8 cellular contexts compared by ENCODE assay signal in the genomic region with DNA sequence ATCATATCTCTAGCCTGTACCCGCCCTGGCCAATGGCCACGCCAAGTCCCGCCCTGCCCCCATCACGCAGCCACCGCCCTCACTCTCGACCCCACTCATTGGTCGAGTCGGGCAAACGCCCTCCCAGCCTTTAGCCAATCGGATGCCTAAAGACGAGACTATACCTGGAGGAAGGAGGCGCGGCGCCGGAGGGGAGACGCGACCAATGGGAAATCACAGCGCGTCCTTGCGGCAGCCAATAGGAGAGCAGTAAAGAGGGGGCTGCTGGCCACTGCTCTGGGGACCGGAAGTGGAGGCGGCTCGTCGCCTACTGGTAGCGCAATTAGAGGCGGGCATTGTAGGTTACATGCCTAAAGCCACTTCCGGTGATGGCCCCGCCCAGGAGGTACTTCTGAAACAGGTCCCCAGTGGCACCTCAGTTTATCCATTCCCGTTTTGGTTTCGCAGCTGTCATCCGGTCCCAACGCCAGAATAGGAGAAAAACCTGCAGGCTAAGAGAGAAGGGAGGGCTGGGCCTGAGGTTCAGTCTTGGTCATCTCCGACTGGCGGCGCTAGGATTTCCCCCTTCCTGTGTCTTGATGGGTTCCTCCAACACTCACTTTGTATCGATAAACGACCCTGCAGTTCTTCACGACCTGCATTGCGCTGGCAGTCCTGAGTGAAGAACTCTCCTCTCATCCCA. TPM values are rescaled to one million over a fixed set of nuclear protein-coding genes. Genes with fewer than 3 reads are reported as not detected.
DNase-seq lines count a peak whose midpoint lies in the region; ATAC-seq and TF ChIP-seq lines count a peak whose summit lies in the region.

No MANE protein-coding gene starts in this region.

- no peaks in the 10 kb centered on the region for H3K79me2 ChIP-seq in mesendoderm (ENCODE audit: control insufficient read depth, insufficient read depth, low read length)

- H2BK120ac ChIP-seq in mesendoderm (ENCODE audit: low read depth, low read length), result no peak overlapping the region

- peak; percentile 78 for ATAC-seq in GM21423 (IDR thresholded peaks at IDR 0.05; ENCODE audit: unreplicated experiment)

- no peaks in the 10 kb centered on the region for H3K9me3 Mint-ChIP-seq in Calu3 (ENCODE audit: low read depth, unreplicated experiment)
- H3K9me3 Mint-ChIP-seq in endodermal cell, result no peaks in the 10 kb centered on the region

- peak overlapping the region; percentile 59 for H3K9ac ChIP-seq in HUES48 (ENCODE audit: low read depth, low read length)
- H3K9ac ChIP-seq in NT2/D1 (ENCODE audit: insufficient read length, low read depth), result peak overlapping the region; percentile 83
- H3K9ac ChIP-seq in endodermal cell (ENCODE audit: extremely low read depth, low read length, poor library complexity, severe bottlenecking), result peak overlapping the region; percentile 70
- peak overlapping the region; percentile 85 for H3K9ac ChIP-seq in mesendoderm (ENCODE audit: low read length)

- BruUV-seq in Calu3 (replicated peaks; lab: Mats Ljungman, UMichigan), result no TSS peak

- peak overlapping the region; percentile 89 for H3K27ac ChIP-seq in HUES48 (ENCODE audit: low read depth, low read length)
- peak overlapping the region; percentile 67 for H3K27ac ChIP-seq in endodermal cell (ENCODE audit: low read depth, low read length)
- peak overlapping the region; percentile 19 for H3K27ac ChIP-seq in mesendoderm (ENCODE audit: low read depth, low read length)

- no peak overlapping the region for H4K5ac ChIP-seq in mesendoderm (ENCODE audit: low read length)

- no peak for TF ChIP-seq CTCF in Calu3 (IDR thresholded peaks at IDR 0.05; ENCODE audit: unreplicated experiment)
- TF ChIP-seq CTCF in endodermal cell (conservative IDR thresholded peaks at IDR 0.05), result no peak

- H3K79me1 ChIP-seq in mesendoderm (ENCODE audit: low read length), result peaks cover 6% of the 10 kb centered on the region

- H3K9me3 ChIP-seq in HUES48 (ENCODE audit: control insufficient read depth, insufficient read depth, low read length) (no peaks in the 10 kb centered on the region), NT2/D1 (ENCODE audit: insufficient read depth, low read length) (no peaks in the 10 kb centered on the region), endodermal cell (ENCODE audit: control insufficient read depth, low read length) (no peaks in the 10 kb centered on the region)

- H3K4me3 Mint-ChIP-seq in Calu3 (ENCODE audit: low read depth, unreplicated experiment), result peak overlapping the region; percentile 85
- H3K4me3 Mint-ChIP-seq in endodermal cell, result peak overlapping the region; percentile 94

- H4K8ac ChIP-seq in mesendoderm (ENCODE audit: low read depth, low read length), result peak overlapping the region; percentile 60

- H3K56ac ChIP-seq in mesendoderm (ENCODE audit: low read length), result peak overlapping the region; percentile 89

- H3K4me1 ChIP-seq in HUES48 (ENCODE audit: control insufficient read depth, insufficient read depth, low read length) (peaks cover 21% of the 10 kb centered on the region), NT2/D1 (ENCODE audit: insufficient read depth, insufficient read length) (peaks cover 8% of the 10 kb centered on the region), endodermal cell (ENCODE audit: control insufficient read depth, insufficient read depth, low read length) (no peaks in the 10 kb centered on the region), mesendoderm (ENCODE audit: control insufficient read depth, low read depth, low read length) (peaks cover 4% of the 10 kb centered on the region)

- no peak overlapping the region for H2BK5ac ChIP-seq in mesendoderm (ENCODE audit: low read length)

- peaks cover 26% of the 10 kb centered on the region for H3K4me1 Mint-ChIP-seq in Calu3 (ENCODE audit: low read depth, unreplicated experiment)
- peaks cover 22% of the 10 kb centered on the region for H3K4me1 Mint-ChIP-seq in endodermal cell

- intact Hi-C loops in Calu3 (cut with micrococcal nuclease; ENCODE audit: unreplicated experiment), result loop anchor here (2.0 to 5.0 kb wide), 3 partner anchors 114 to 487 kb away; no protein-coding TSS in a partner anchor

- no peak overlapping the region for H2AK5ac ChIP-seq in mesendoderm (ENCODE audit: low read length)

- H3K4me2 ChIP-seq in mesendoderm (ENCODE audit: low read length), result peak overlapping the region; percentile 81

- H3K27me3 ChIP-seq in HUES48 (ENCODE audit: control insufficient read depth, insufficient read depth, low read length) (no peaks in the 10 kb centered on the region), NT2/D1 (ENCODE audit: insufficient read depth, insufficient read length) (no peaks in the 10 kb centered on the region), endodermal cell (ENCODE audit: control insufficient read depth, insufficient read depth, low read length, poor library complexity, severe bottlenecking) (no peaks in the 10 kb centered on the region), mesendoderm (ENCODE audit: insufficient read depth, low read length, poor library complexity) (no peaks in the 10 kb centered on the region)

- H3K36me3 Mint-ChIP-seq in Calu3 (ENCODE audit: insufficient read depth, unreplicated experiment) (peaks cover 44% of the 10 kb centered on the region), endodermal cell (ENCODE audit: low read depth) (no peaks in the 10 kb centered on the region)

- H3K27ac Mint-ChIP-seq in Calu3 (ENCODE audit: unreplicated experiment) (peak overlapping the region; percentile 88), endodermal cell (peak overlapping the region; percentile 99)

- H3K36me3 ChIP-seq in HUES48 (ENCODE audit: control insufficient read depth, insufficient read depth, low read length) (no peaks in the 10 kb centered on the region; the same call in 1 of the 2 replicates), NT2/D1 (ENCODE audit: insufficient read depth, insufficient read length, low read length) (no peaks in the 10 kb centered on the region), endodermal cell (ENCODE audit: control insufficient read depth, insufficient read depth, low read length) (no peaks in the 10 kb centered on the region), mesendoderm (ENCODE audit: control insufficient read depth, insufficient read depth, low read length) (no peaks in the 10 kb centered on the region)

- H3K4me3 ChIP-seq in HUES48 (ENCODE audit: low read depth, low read length), result peak overlapping the region; percentile 88
- H3K4me3 ChIP-seq in NT2/D1 (ENCODE audit: insufficient read length, low read depth), result peak overlapping the region; percentile 81
- peak overlapping the region; percentile 96 for H3K4me3 ChIP-seq in endodermal cell (ENCODE audit: low read length)
- peak overlapping the region; percentile 82 for H3K4me3 ChIP-seq in mesendoderm (ENCODE audit: low read length)

- no peak overlapping the region for H3K23ac ChIP-seq in mesendoderm (ENCODE audit: low read length)

- no peak overlapping the region for H3K18ac ChIP-seq in mesendoderm (ENCODE audit: low read length)

- 0% methylated on average over 21 to 39 of the region's 39 CpGs for WGBS in endodermal cell (ENCODE audit: insufficient coverage in 1 of 2, insufficient read length in 1 of 2), 2 experiments
- no CpG with 5 or more reads among the region's 39 CpGs for WGBS in mesendoderm (ENCODE audit: extremely low coverage, insufficient coverage, low lambda C conversion rate)

- H3K27me3 Mint-ChIP-seq in Calu3 (ENCODE audit: unreplicated experiment) (no peaks in the 10 kb centered on the region), endodermal cell (ENCODE audit: insufficient read depth) (no peaks in the 10 kb centered on the region)

- CTCF ChIA-PET in Calu3 (lab: Charles Lee), result interaction anchor here (0.7 to 1.7 kb wide), 2 partner anchors 114 to 487 kb away, joined by 3 to 7 read pairs; no protein-coding TSS in a partner anchor

- H3K4ac ChIP-seq in mesendoderm (ENCODE audit: low read depth, low read length), result no peak overlapping the region

- no peak overlapping the region for H2BK15ac ChIP-seq in mesendoderm (replicated peaks; ENCODE audit: low read depth)

- DNase-seq in Calu3 (peak; percentile 97), NT2/D1 (ENCODE audit: low read depth, low spot score) (peak; percentile 97), endodermal cell (peak; percentile 100), mesendoderm (peak; percentile 100)
- peak; percentile 99 for DNase-seq in activated CD8-positive, alpha-beta memory T cell treated with anti-CD3 and anti-CD28 coated beads, Interleukin-2, amount 50 U/mL, for 24 hours (ENCODE audit: extremely low read depth)
- DNase-seq in stimulated activated CD8-positive, alpha-beta memory T cell treated with anti-CD3 and anti-CD28 coated beads, Interleukin-12 subunit alpha, Interleukin-12 subunit beta, amount 100 ng/mL, for 4 hours (ENCODE audit: low read depth), result peak; percentile 98

RNA-seq across cellular contexts. Expression of gene MTMR4, which starts 3.6 kb away (rescaled TPM):
- total RNA-seq in Calu3 (2022), result 28.2 and 33.5 TPM in 2 replicates
- 10 to 100 TPM; 39.4 to 52.9 TPM for total RNA-seq in endodermal cell
- 43.6 TPM for polyA plus RNA-seq in endodermal cell (2013, experiment 1 of 2)
- polyA plus RNA-seq in endodermal cell (2013, experiment 2 of 2), result 39.0 TPM
- 10.5 TPM for polyA plus RNA-seq in mesendoderm (2013, experiment 1 of 2)
- polyA plus RNA-seq in mesendoderm (2013, experiment 2 of 2), result 10.3 TPM

RNA-seq across cellular contexts. Expression of gene HSF5, which starts 29.9 kb away (rescaled TPM):
- total RNA-seq in Calu3 (2022) (0.07 TPM in 1 of 2 replicates, not detected in the other), endodermal cell (under 1 TPM; 0.09 to 0.22 TPM)
- polyA plus RNA-seq in endodermal cell (2013, experiment 1 of 2), result 0.04 TPM
- not detected for polyA plus RNA-seq in endodermal cell (2013, experiment 2 of 2)
- polyA plus RNA-seq in mesendoderm (2013, experiment 1 of 2), result not detected
- not detected for polyA plus RNA-seq in mesendoderm (2013, experiment 2 of 2)

Comparison
In these comparisons a context has a peak if more than half of its experiments do, and no peak if none do; other contexts are left out.
1. Peak in every context shown above with its lines: DNase-seq, ATAC-seq, H3K4me3 ChIP-seq and H3K27ac ChIP-seq.
2. H3K27ac ChIP-seq: peak in every context shown above with its lines; median percentile 89 in HUES48; 67 in endodermal cell; 19 in mesendoderm.